ENCODE assay signal across 1 cellular context in genomic region chr1:1040004-1040991, GRCh38.
TF ChIP-seq lines count a peak whose summit lies in the region.

No MANE protein-coding gene starts in this region.

TF ChIP-seq in K562, 482 proteins besides CTCF, POLR2A, EP300 and RAD21 (continued from another document):
- no peak for TF ChIP-seq CTCFL (IDR thresholded peaks at IDR 0.05; ENCODE audit: borderline replicate concordance, insufficient read depth, low read depth, low read length, poor library complexity, severe bottlenecking)
- TF ChIP-seq KDM2B (CRISPR knock-in tag; IDR thresholded peaks at IDR 0.05): peak; percentile 97
- no peak for TF ChIP-seq TCF15 (CRISPR knock-in tag; IDR thresholded peaks at IDR 0.05)
- no peak for TF ChIP-seq NUFIP1 (IDR thresholded peaks at IDR 0.05; ENCODE audit: partially characterized antibody)
- no peak for TF ChIP-seq SUPT5H (IDR thresholded peaks at IDR 0.05)
- peak; percentile 76 for TF ChIP-seq RB1 (IDR thresholded peaks at IDR 0.05; ENCODE audit: low read depth)
- TF ChIP-seq HDAC1 (IDR thresholded peaks at IDR 0.05): peak in 1 of 2 experiments; percentile 59; a peak in 1 of 4 replicates
- no peak for TF ChIP-seq TAL1 (IDR thresholded peaks at IDR 0.05)
- 0 out of 2 replicates have a peak, but pooled peaks have one; percentile 47 for TF ChIP-seq RHOXF2B (CRISPR knock-in tag; conservative IDR thresholded peaks at IDR 0.05)
